In genomic region chr12:6230321-6231110, GRCh38 we compare ENCODE assay signal across 1 cellular context.
TF ChIP-seq lines count a peak whose summit lies in the region.

No MANE protein-coding gene starts in this region.

TF ChIP-seq in HepG2, 621 proteins besides CTCF, POLR2A, EP300 and RAD21 (continued from another document):
- no peak for TF ChIP-seq ZNF407 (CRISPR knock-in tag; IDR thresholded peaks at IDR 0.05; ENCODE audit: not compliant biosample characterization)
- TF ChIP-seq HMGA1 (CRISPR knock-in tag; conservative IDR thresholded peaks at IDR 0.05): no peak
- no peak for TF ChIP-seq SMAD9 (CRISPR knock-in tag; IDR thresholded peaks at IDR 0.05)
- TF ChIP-seq SMYD3 (CRISPR knock-in tag; IDR thresholded peaks at IDR 0.05): no peak
- TF ChIP-seq ZNF253 (CRISPR knock-in tag; IDR thresholded peaks at IDR 0.05; ENCODE audit: borderline replicate concordance): no peak
- no peak for TF ChIP-seq ZNF569 (CRISPR knock-in tag; IDR thresholded peaks at IDR 0.05; ENCODE audit: borderline replicate concordance)
- TF ChIP-seq YEATS4 (CRISPR knock-in tag; IDR thresholded peaks at IDR 0.05; ENCODE audit: borderline replicate concordance): no peak
- no peak for TF ChIP-seq RFXAP (CRISPR knock-in tag; IDR thresholded peaks at IDR 0.05; ENCODE audit: borderline replicate concordance)
- TF ChIP-seq ZNF709 (CRISPR knock-in tag; IDR thresholded peaks at IDR 0.05): no peak
- no peak for TF ChIP-seq ZFP82 (CRISPR knock-in tag; IDR thresholded peaks at IDR 0.05; ENCODE audit: borderline replicate concordance)
- TF ChIP-seq RELA (CRISPR knock-in tag; IDR thresholded peaks at IDR 0.05): no peak
- 0 out of 4 replicates have a peak, but pooled peaks of 1 of the 2 experiments have one; percentile 21 for TF ChIP-seq HMGXB4 (CRISPR knock-in tag; IDR thresholded peaks at IDR 0.05; ENCODE audit: borderline replicate concordance in 1 of 2, low read depth in 1 of 2)
- TF ChIP-seq HDAC1 (CRISPR knock-in tag; IDR thresholded peaks at IDR 0.05): no peak; the same call in 1 of the 2 replicates
- TF ChIP-seq XBP1 (CRISPR knock-in tag; IDR thresholded peaks at IDR 0.05): no peak
- TF ChIP-seq JUNB (CRISPR knock-in tag; IDR thresholded peaks at IDR 0.05; ENCODE audit: borderline replicate concordance): no peak
- peak; percentile 69 for TF ChIP-seq JUND (CRISPR knock-in tag; IDR thresholded peaks at IDR 0.05)
- TF ChIP-seq NR1H2 (CRISPR knock-in tag; IDR thresholded peaks at IDR 0.05; ENCODE audit: borderline replicate concordance, low read depth): no peak
- no peak; the same call in 1 of the 2 replicates for TF ChIP-seq MIXL1 (CRISPR knock-in tag; IDR thresholded peaks at IDR 0.05)
- no peak for TF ChIP-seq CCAR2 (optimal IDR thresholded peaks at IDR 0.05; ENCODE audit: low read depth, low read length)
- TF ChIP-seq, protein P1, sequence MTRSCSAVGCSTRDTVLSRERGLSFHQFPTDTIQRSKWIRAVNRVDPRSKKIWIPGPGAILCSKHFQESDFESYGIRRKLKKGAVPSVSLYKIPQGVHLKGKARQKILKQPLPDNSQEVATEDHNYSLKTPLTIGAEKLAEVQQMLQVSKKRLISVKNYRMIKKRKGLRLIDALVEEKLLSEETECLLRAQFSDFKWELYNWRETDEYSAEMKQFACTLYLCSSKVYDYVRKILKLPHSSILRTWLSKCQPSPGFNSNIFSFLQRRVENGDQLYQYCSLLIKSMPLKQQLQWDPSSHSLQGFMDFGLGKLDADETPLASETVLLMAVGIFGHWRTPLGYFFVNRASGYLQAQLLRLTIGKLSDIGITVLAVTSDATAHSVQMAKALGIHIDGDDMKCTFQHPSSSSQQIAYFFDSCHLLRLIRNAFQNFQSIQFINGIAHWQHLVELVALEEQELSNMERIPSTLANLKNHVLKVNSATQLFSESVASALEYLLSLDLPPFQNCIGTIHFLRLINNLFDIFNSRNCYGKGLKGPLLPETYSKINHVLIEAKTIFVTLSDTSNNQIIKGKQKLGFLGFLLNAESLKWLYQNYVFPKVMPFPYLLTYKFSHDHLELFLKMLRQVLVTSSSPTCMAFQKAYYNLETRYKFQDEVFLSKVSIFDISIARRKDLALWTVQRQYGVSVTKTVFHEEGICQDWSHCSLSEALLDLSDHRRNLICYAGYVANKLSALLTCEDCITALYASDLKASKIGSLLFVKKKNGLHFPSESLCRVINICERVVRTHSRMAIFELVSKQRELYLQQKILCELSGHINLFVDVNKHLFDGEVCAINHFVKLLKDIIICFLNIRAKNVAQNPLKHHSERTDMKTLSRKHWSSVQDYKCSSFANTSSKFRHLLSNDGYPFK (CRISPR knock-in tag; IDR thresholded peaks at IDR 0.05; ENCODE audit: borderline replicate concordance): no peak
- peak; percentile 52; the same call in 1 of the 2 replicates for TF ChIP-seq IRF2 (CRISPR knock-in tag; IDR thresholded peaks at IDR 0.05)
- no peak for TF ChIP-seq BORCS8-MEF2B (CRISPR knock-in tag; IDR thresholded peaks at IDR 0.05)
- no peak for TF ChIP-seq AFF4 (CRISPR knock-in tag; IDR thresholded peaks at IDR 0.05)
- TF ChIP-seq, protein P2, sequence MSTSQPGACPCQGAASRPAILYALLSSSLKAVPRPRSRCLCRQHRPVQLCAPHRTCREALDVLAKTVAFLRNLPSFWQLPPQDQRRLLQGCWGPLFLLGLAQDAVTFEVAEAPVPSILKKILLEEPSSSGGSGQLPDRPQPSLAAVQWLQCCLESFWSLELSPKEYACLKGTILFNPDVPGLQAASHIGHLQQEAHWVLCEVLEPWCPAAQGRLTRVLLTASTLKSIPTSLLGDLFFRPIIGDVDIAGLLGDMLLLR (CRISPR knock-in tag; IDR thresholded peaks at IDR 0.05): peak; percentile 83; the same call in 1 of the 2 replicates
